11 cellular contexts compared by ENCODE assay signal in genomic region chr5:150065346-150065745, GRCh38. TPM values are rescaled to one million over a fixed set of nuclear protein-coding genes. Genes with fewer than 3 reads are reported as not detected.
A peak's percentile ranks its signal among the peaks of the same experiment; 100 is the strongest.
DNase-seq lines count a peak whose midpoint lies in the region; ATAC-seq lines count a peak whose summit lies in the region.
"Had no signal": no experiment of that assay in that cellular context is flagged by ENCODE, and none has a peak within 500 bp of the region (broad histone marks: within the 10 kb centered on the region; RNA-seq: fewer than 3 reads in every experiment).

No MANE protein-coding gene starts in this region.

- peak; percentile 61 for ATAC-seq in Right ventricle myocardium superior (ENCODE audit: poor library complexity)
- peak; percentile 73 for ATAC-seq in sciatic nerve
- no peak for ATAC-seq in GM18502 (IDR thresholded peaks at IDR 0.05; ENCODE audit: poor library complexity, unreplicated experiment)
- no peak for ATAC-seq in HG02588 (IDR thresholded peaks at IDR 0.05; ENCODE audit: unreplicated experiment)
- ATAC-seq in GM19463 (IDR thresholded peaks at IDR 0.05; ENCODE audit: unreplicated experiment), result no peak
- no peak for ATAC-seq in GM18517 (IDR thresholded peaks at IDR 0.05; ENCODE audit: unreplicated experiment)

- DNase-seq in EL (peak; percentile 82), T1000 (lab: John Stamatoyannopoulos, UW) (peak; percentile 45), Right ventricle myocardium superior (peak; percentile 65), sciatic nerve (ENCODE audit: low spot score) (peak; percentile 66)
- DNase-seq: NCI-H446 had no signal

- intact Hi-C loops in Right ventricle myocardium superior (cut with DNase I) (no loop called here), sciatic nerve (cut with DNase I) (no loop called here)

RNA-seq across cellular contexts. Expression of gene CSF1R, which starts 21.0 kb away (rescaled TPM):
- total RNA-seq in Right ventricle myocardium superior (19.5 TPM), sciatic nerve (74.8 TPM)
- total RNA-seq: endothelial cell of umbilical vein, pulmonary artery endothelial cell had no signal

Comparison
In these comparisons a context has a peak if more than half of its experiments do, and no peak if none do; other contexts are left out.
1. ATAC-seq: peak in Right ventricle myocardium superior (single experiment) and sciatic nerve (single experiment); none in GM18502 (single experiment), HG02588 (single experiment), GM19463 (single experiment) and GM18517 (single experiment).
2. Peak in every context shown above with its lines, with median percentiles within 50 percentile points of each other: DNase-seq.